ENCODE assay signal across 24 cellular contexts in genomic region chr9:74107692-74108091, GRCh38.
"Had no signal": no experiment of that assay in that cellular context is flagged by ENCODE, and none has a peak within 500 bp of the region (broad histone marks: within the 10 kb centered on the region; RNA-seq: fewer than 3 reads in every experiment).

No MANE protein-coding gene starts in this region.

- H3K4me3 ChIP-seq: colonic mucosa, esophagus squamous epithelium, gastrocnemius medialis, heart right ventricle, left ventricle myocardium inferior, lower lobe of right lung, mucosa of descending colon had no signal

- FAIRE-seq: islet of Langerhans, keratinocyte had no signal

- H3K27me3 ChIP-seq: colonic mucosa, esophagus squamous epithelium, gastrocnemius medialis, heart right ventricle had no signal

- H3K4me1 ChIP-seq: colonic mucosa, esophagus squamous epithelium, gastrocnemius medialis, heart right ventricle, left ventricle myocardium inferior, lower lobe of right lung had no signal

- ATAC-seq: effector memory CD8-positive, alpha-beta T cell; esophagus mucosa; gastrocnemius medialis; heart right ventricle; left cardiac atrium; lower lobe of right lung; mucosa of descending colon had no signal

- H3K9me3 ChIP-seq: colonic mucosa, esophagus squamous epithelium, lower lobe of right lung, mucosa of descending colon had no signal

- H3K36me3 ChIP-seq: colonic mucosa, esophagus squamous epithelium, gastrocnemius medialis, heart right ventricle, left ventricle myocardium inferior, lower lobe of right lung had no signal

- H3K27ac ChIP-seq: colonic mucosa, epithelial cell of prostate, esophagus squamous epithelium, gastrocnemius medialis, heart right ventricle, left ventricle myocardium inferior, lower lobe of right lung had no signal

- DNase-seq: colonic mucosa; cortex of kidney; effector CD8-positive, alpha-beta T cell; effector memory CD8-positive, alpha-beta T cell; endodermal cell; erythroblast; esophagus squamous epithelium; foreskin fibroblast; foreskin melanocyte; gastrocnemius medialis; glutamatergic neuron; head of caudate nucleus; heart right ventricle; hypothalamus; left cardiac atrium; left ventricle myocardium inferior; lower lobe of right lung; mesenchymal stem cell; mucosa of descending colon; naive B cell had no signal
